In genomic region chr3:188797045-188797444, GRCh38 we compare ENCODE assay signal across 1 cellular context.
TF ChIP-seq lines count a peak whose summit lies in the region.

No MANE protein-coding gene starts in this region.

TF ChIP-seq in IMR-90, 13 proteins besides CTCF, POLR2A, EP300 and RAD21:
- TF ChIP-seq RCOR1 (IDR thresholded peaks at IDR 0.05; ENCODE audit: insufficient replicate concordance, low read length) = no peak
- no peak for TF ChIP-seq CEBPB (IDR thresholded peaks at IDR 0.05; ENCODE audit: low read depth, low read length)
- no peak for TF ChIP-seq MAFK (IDR thresholded peaks at IDR 0.05; ENCODE audit: low read depth, low read length)
- TF ChIP-seq MAZ (IDR thresholded peaks at IDR 0.05; ENCODE audit: borderline replicate concordance, low read depth, low read length) = no peak
- TF ChIP-seq FOS (IDR thresholded peaks at IDR 0.05; ENCODE audit: low read depth, low read length) = no peak
- no peak for TF ChIP-seq USF2 (IDR thresholded peaks at IDR 0.05; ENCODE audit: low read depth, low read length)
- TF ChIP-seq SMC3 (IDR thresholded peaks at IDR 0.05; ENCODE audit: low read depth, low read length) = no peak
- no peak for TF ChIP-seq CHD1 (IDR thresholded peaks at IDR 0.05; ENCODE audit: low read depth, low read length)
- no peak for TF ChIP-seq BHLHE40 (IDR thresholded peaks at IDR 0.05; ENCODE audit: low read depth, low read length)
- TF ChIP-seq ELK1 (IDR thresholded peaks at IDR 0.05; ENCODE audit: borderline replicate concordance, low read depth, low read length) = no peak
- no peak for TF ChIP-seq RFX5 (IDR thresholded peaks at IDR 0.05; ENCODE audit: low read depth, low read length)
- no peak for TF ChIP-seq NFE2L2 (IDR thresholded peaks at IDR 0.05; ENCODE audit: low read depth, low read length)
- TF ChIP-seq MXI1 (IDR thresholded peaks at IDR 0.05; ENCODE audit: borderline replicate concordance, low read depth, low read length) = no peak
